Comparison of ENCODE assay signal across 8 cellular contexts in the genomic region with DNA sequence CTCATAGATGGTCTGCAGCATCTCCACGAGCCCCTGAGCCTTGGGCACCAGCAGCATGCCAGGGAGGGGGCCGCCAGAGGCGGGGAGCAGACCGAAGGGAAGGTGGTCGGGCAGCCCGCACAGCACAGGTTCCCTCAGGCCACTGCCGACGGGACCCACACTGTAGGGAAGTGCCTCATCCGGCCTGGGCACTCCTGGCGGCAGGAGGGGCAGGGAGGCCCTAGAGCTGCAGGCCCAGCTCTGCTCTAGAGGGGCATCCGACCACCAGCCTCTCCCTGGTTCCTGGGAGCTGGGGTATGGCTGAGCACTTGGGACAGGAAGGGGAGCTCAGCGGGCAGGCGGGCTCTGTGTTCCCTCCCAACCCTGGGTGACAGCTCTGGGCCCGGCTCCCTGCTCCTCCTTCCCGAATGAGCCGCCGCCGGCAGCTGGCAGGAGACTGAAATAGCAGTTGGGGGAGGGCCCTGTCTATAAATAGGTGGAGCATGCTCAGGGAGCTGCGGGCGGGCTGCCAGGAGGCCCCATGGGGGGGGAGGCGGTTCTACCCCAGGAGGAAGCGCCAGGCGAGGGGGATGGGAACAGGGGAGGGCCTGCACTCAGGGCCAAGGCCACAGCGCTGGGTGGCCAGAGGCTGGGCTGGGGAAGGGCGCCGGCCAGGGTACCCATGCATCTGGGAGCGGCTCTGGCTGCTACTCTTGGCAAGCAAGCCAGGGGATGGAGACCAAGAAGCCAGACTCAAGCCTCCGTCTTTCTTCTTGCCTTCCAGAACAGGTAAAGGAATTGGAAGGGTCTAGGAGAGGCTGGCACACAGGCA. TPM values are rescaled to one million over a fixed set of nuclear protein-coding genes. Genes with fewer than 3 reads are reported as not detected.
DNase-seq lines count a peak whose midpoint lies in the region; ATAC-seq and TF ChIP-seq lines count a peak whose summit lies in the region.

No MANE protein-coding gene starts in this region.

- peaks cover 8% of the 10 kb centered on the region; the same call in 1 of the 2 replicates for H3F3A ChIP-seq in PC-9 (ENCODE audit: insufficient read depth, low read depth)

- H4K8ac ChIP-seq in neuronal stem cell (ENCODE audit: low read depth, low read length): peak overlapping the region; percentile 84

- CTCF ChIA-PET in PC-9 (lab: Charles Lee): interaction anchor here (0.5 to 1.0 kb wide), 5 partner anchors 13 to 30 kb away, joined by 3 to 22 read pairs (median 5); partner anchors contain the start of gene HDAC5

- H3K4me2 ChIP-seq in PC-9 (peak overlapping the region; percentile 71), neuronal stem cell (ENCODE audit: insufficient read depth, low read length, poor library complexity, severe bottlenecking) (peak overlapping the region; percentile 21)

- no peak overlapping the region for H3K27ac ChIP-seq in PC-9
- no peak overlapping the region for H3K27ac ChIP-seq in neuronal stem cell (replicated peaks; ENCODE audit: low read length)
- H3K27ac ChIP-seq in temporal lobe (ENCODE audit: low read depth, low read length): peak overlapping the region; percentile 98

- H3K14ac ChIP-seq in neuronal stem cell (ENCODE audit: low read length): peak overlapping the region; percentile 39

- peaks cover 7% of the 10 kb centered on the region for H3K79me1 ChIP-seq in neuronal stem cell (ENCODE audit: low read depth, low read length)

- H2BK15ac ChIP-seq in neuronal stem cell (ENCODE audit: low read length): no peak overlapping the region

- H3K9me2 ChIP-seq in PC-9 (ENCODE audit: insufficient read depth): no peaks in the 10 kb centered on the region

- DNase-seq in A172 (ENCODE audit: low spot score): peak; percentile 89
- DNase-seq in KBM-7: peak; percentile 97
- peak; percentile 61 to 90 for DNase-seq in PC-9
- peak; percentile 15 for DNase-seq in activated gamma-delta T cell treated with anti-CD3 and anti-CD28 coated beads, Interleukin-2, amount 50 U/mL, for 16 hours (ENCODE audit: low read depth)
- DNase-seq in foreskin melanocyte: peak; percentile 86
- DNase-seq in neuronal stem cell (ENCODE audit: low spot score): no peak

- peak overlapping the region; percentile 91 for H2AK5ac ChIP-seq in neuronal stem cell (ENCODE audit: low read depth, low read length)

- H3K27me3 ChIP-seq in PC-9 (ENCODE audit: insufficient read depth, low read depth) (no peaks in the 10 kb centered on the region), neuronal stem cell (ENCODE audit: control insufficient read depth in 3 of 3, insufficient read depth in 3 of 3, low read depth in 1 of 3, low read length in 3 of 3) (no peaks in the 10 kb centered on the region)

- H3K4me1 ChIP-seq in PC-9 (replicated peaks; ENCODE audit: insufficient read depth) (peaks cover 47% of the 10 kb centered on the region), neuronal stem cell (ENCODE audit: control insufficient read depth in 2 of 2, insufficient read depth in 1 of 2, low read depth in 1 of 2, low read length in 2 of 2) (peaks cover 20 to 22% of the 10 kb centered on the region in 2 donors)

- no peak overlapping the region for H3K4ac ChIP-seq in neuronal stem cell (ENCODE audit: low read length)

- no peak overlapping the region for H2BK120ac ChIP-seq in neuronal stem cell (ENCODE audit: low read depth, low read length)

- H2AFZ ChIP-seq in PC-9: no peak overlapping the region
- H2AFZ ChIP-seq in neuronal stem cell (ENCODE audit: low read length): peak overlapping the region; percentile 43

- peaks cover 4% of the 10 kb centered on the region; the same call in 1 of the 2 replicates for H4K20me1 ChIP-seq in PC-9 (ENCODE audit: insufficient read depth)

- H2BK5ac ChIP-seq in neuronal stem cell (ENCODE audit: low read length): no peak overlapping the region

- peak overlapping the region; percentile 90 for H3K9ac ChIP-seq in neuronal stem cell (ENCODE audit: low read depth, low read length, poor library complexity)

- ATAC-seq in GM18867 (IDR thresholded peaks at IDR 0.05; ENCODE audit: unreplicated experiment): peak; percentile 43

- no CpG with 5 or more reads among the region's 28 CpGs for WGBS in neuronal stem cell (ENCODE audit: extremely low coverage in 2 of 2, insufficient read length in 2 of 2, insufficient replicate concordance in 1 of 2), 2 donors

- intact Hi-C loops in PC-9 (cut with micrococcal nuclease; ENCODE audit: unreplicated experiment): loop anchor here (1.0 to 2.0 kb wide), 2 partner anchors 12 to 16 kb away; partner anchors contain the start of gene HDAC5

- peak overlapping the region; percentile 53 for H3K23ac ChIP-seq in neuronal stem cell (ENCODE audit: low read depth, low read length, poor library complexity)

- no peak overlapping the region for H4K91ac ChIP-seq in neuronal stem cell (ENCODE audit: low read depth, low read length, poor library complexity)

- peak overlapping the region; percentile 89 for H3K18ac ChIP-seq in neuronal stem cell (ENCODE audit: low read length)

- H2BK12ac ChIP-seq in neuronal stem cell (ENCODE audit: low read length): no peak overlapping the region

- POLR2A ChIA-PET in PC-9 (lab: Charles Lee; ENCODE audit: unreplicated experiment): no interaction called here

- in situ Hi-C loops in KBM-7 (cut with MboI; ENCODE audit: low pct_unique_long_range_greater_than_20kb, low sequenced_read_pairs): no loop called here

- TF ChIP-seq CTCF in PC-9 (conservative IDR thresholded peaks at IDR 0.05): no peak

- no peaks in the 10 kb centered on the region for H3K36me3 ChIP-seq in PC-9 (ENCODE audit: low read depth)
- H3K36me3 ChIP-seq in neuronal stem cell (replicated peaks in 1 of 2; ENCODE audit: control insufficient read depth in 2 of 2, insufficient read depth in 2 of 2, low read length in 2 of 2): peaks cover 0 to 3% of the 10 kb centered on the region in 2 donors

- H3K79me2 ChIP-seq in PC-9 (ENCODE audit: low read depth): no peaks in the 10 kb centered on the region

- peak overlapping the region; percentile 17; the same call in 1 of the 2 replicates for H3K4me3 ChIP-seq in PC-9
- H3K4me3 ChIP-seq in neuronal stem cell (ENCODE audit: low read length in 2 of 2): peak overlapping the region in 1 of 2 donors; percentile 29

- BruUV-seq in PC-9 (replicated peaks; lab: Mats Ljungman, UMichigan): no TSS peak

- H3K9me3 ChIP-seq in PC-9 (ENCODE audit: insufficient read depth, low read depth) (no peaks in the 10 kb centered on the region), neuronal stem cell (replicated peaks in 1 of 2; ENCODE audit: control insufficient read depth in 2 of 2, insufficient read depth in 1 of 2, low read depth in 1 of 2, low read length in 2 of 2) (no peaks in the 10 kb centered on the region)

RNA-seq across cellular contexts. Expression of gene HDAC5, which starts 12.4 kb away (rescaled TPM):
- 33.8 and 41.0 TPM in 2 replicates for total RNA-seq in A172 (2014; rRNA removed; shearing (Covaris generic))
- total RNA-seq in PC-9 (2021): 24.0 and 40.5 TPM in 2 replicates
- polyA plus RNA-seq in neuronal stem cell (2013, experiment 1 of 2): 43.3 TPM
- 44.0 TPM for polyA plus RNA-seq in neuronal stem cell (2013, experiment 2 of 2)
- total RNA-seq in temporal lobe: 60.2 TPM

RNA-seq across cellular contexts. Expression of gene HROB, which starts 30.7 kb away (rescaled TPM):
- 4.9 and 7.7 TPM in 2 replicates for total RNA-seq in A172 (2014; rRNA removed; shearing (Covaris generic))
- 14.5 and 15.7 TPM in 2 replicates for total RNA-seq in PC-9 (2021)
- 7.6 TPM for polyA plus RNA-seq in neuronal stem cell (2013, experiment 1 of 2)
- polyA plus RNA-seq in neuronal stem cell (2013, experiment 2 of 2): 7.8 TPM
- total RNA-seq in temporal lobe: 0.74 TPM

RNA-seq across cellular contexts. Expression of gene G6PC3, which starts 40.5 kb away (rescaled TPM):
- 79.4 and 89.1 TPM in 2 replicates for total RNA-seq in A172 (2014; rRNA removed; shearing (Covaris generic))
- total RNA-seq in PC-9 (2021) (69.3 and 70.9 TPM in 2 replicates), temporal lobe (11.3 TPM)
- polyA plus RNA-seq in neuronal stem cell (2013, experiment 1 of 2): 126 TPM
- polyA plus RNA-seq in neuronal stem cell (2013, experiment 2 of 2): 131 TPM

RNA-seq across cellular contexts. Expression of gene LSM12, which starts 44.6 kb away (rescaled TPM):
- 49.8 and 62.1 TPM in 2 replicates for total RNA-seq in A172 (2014; rRNA removed; shearing (Covaris generic))
- total RNA-seq in PC-9 (2021) (60.9 and 62.7 TPM in 2 replicates), temporal lobe (11.6 TPM)
- polyA plus RNA-seq in neuronal stem cell (2013, experiment 1 of 2): 88.7 TPM
- 90.7 TPM for polyA plus RNA-seq in neuronal stem cell (2013, experiment 2 of 2)

RNA-seq across cellular contexts. Expression of gene ASB16, which starts 59.5 kb away (rescaled TPM):
- total RNA-seq in A172 (2014; rRNA removed; shearing (Covaris generic)): 0.29 TPM in 1 of 2 replicates, not detected in the other
- not detected in 2 replicates for total RNA-seq in PC-9 (2021)
- polyA plus RNA-seq in neuronal stem cell (2013, experiment 1 of 2): 0.13 TPM
- polyA plus RNA-seq in neuronal stem cell (2013, experiment 2 of 2): 0.07 TPM
- not detected for total RNA-seq in temporal lobe
